ENCODE assay signal across 22 cellular contexts in genomic region chr3:3701949-3702348, GRCh38.
"Had no signal": no experiment of that assay in that cellular context is flagged by ENCODE, and none has a peak within 500 bp of the region (broad histone marks: within the 10 kb centered on the region; RNA-seq: fewer than 3 reads in every experiment).

No MANE protein-coding gene starts in this region.

- H3K4me3 Mint-ChIP-seq: dendritic cell treated with granulocyte-macrophage colony-stimulating factor and Interleukin-4, amounts not matched to agents 40 ng/mL and 50 ng/mL, for 4 days; effector memory CD8-positive, alpha-beta T cell; endodermal cell had no signal

- H3K27me3 ChIP-seq: colonic mucosa, dorsolateral prefrontal cortex, esophagus squamous epithelium, foreskin keratinocyte, gastrocnemius medialis, gastroesophageal sphincter, heart left ventricle, heart right ventricle had no signal

- H3K9me3 Mint-ChIP-seq: endodermal cell had no signal

- H3K9me3 ChIP-seq: colonic mucosa, esophagus squamous epithelium, gastrocnemius medialis, gastroesophageal sphincter, heart left ventricle, heart right ventricle had no signal

- H3K4me1 ChIP-seq: colonic mucosa, esophagus squamous epithelium, foreskin keratinocyte, gastrocnemius medialis, heart right ventricle had no signal

- H3K27ac ChIP-seq: colonic mucosa, coronary artery, dorsolateral prefrontal cortex, epithelial cell of prostate, esophagus squamous epithelium, foreskin keratinocyte, gastrocnemius medialis, gastroesophageal sphincter, heart left ventricle, heart right ventricle had no signal

- H3K4me3 ChIP-seq: colonic mucosa, coronary artery, dorsolateral prefrontal cortex, esophagus squamous epithelium, gastrocnemius medialis, gastroesophageal sphincter, heart left ventricle, heart right ventricle had no signal

- DNase-seq: colonic mucosa; cortex of kidney; dermis blood vessel endothelial cell; dorsolateral prefrontal cortex; effector CD4-positive, alpha-beta T cell; effector CD8-positive, alpha-beta T cell; effector memory CD4-positive, alpha-beta T cell; effector memory CD8-positive, alpha-beta T cell; endodermal cell; erythroblast; esophagus squamous epithelium; foreskin fibroblast; foreskin keratinocyte; foreskin melanocyte; gastrocnemius medialis; glutamatergic neuron; heart left ventricle; heart right ventricle had no signal

- H3K27me3 Mint-ChIP-seq: dendritic cell treated with granulocyte-macrophage colony-stimulating factor and Interleukin-4, amounts not matched to agents 40 ng/mL and 50 ng/mL, for 4 days; effector memory CD8-positive, alpha-beta T cell had no signal

- H3K27ac Mint-ChIP-seq: dendritic cell treated with granulocyte-macrophage colony-stimulating factor and Interleukin-4, amounts not matched to agents 40 ng/mL and 50 ng/mL, for 4 days; effector memory CD8-positive, alpha-beta T cell; endodermal cell had no signal

- H3K36me3 ChIP-seq: colonic mucosa, esophagus squamous epithelium, gastrocnemius medialis, gastroesophageal sphincter, heart left ventricle, heart right ventricle had no signal
